Comparison of ENCODE assay signal across 1 cellular context in the genomic region with DNA sequence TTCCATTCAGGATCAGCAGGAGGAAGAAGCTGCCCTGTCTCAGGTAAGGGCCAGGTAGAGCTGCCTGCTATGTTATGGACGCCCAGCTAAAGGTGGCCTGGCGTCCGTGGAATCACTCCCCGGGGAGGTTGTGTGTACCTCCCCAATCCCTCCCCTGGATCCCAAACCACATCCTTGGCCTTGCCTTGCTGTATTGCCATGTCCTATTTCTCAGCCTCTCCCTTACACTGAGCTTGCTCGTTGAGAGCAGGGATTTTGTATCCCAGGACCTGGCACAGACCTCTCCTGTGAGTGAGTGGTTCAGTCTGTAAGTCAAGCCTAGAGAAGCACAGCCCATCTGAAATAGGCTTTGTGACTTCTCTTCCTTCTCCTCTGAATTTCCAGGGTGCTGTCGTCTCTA.
TF ChIP-seq lines count a peak whose summit lies in the region.

No MANE protein-coding gene starts in this region.

TF ChIP-seq in HEK293, 187 proteins besides CTCF, POLR2A, EP300 and RAD21 (continued from another document):
- TF ChIP-seq, protein P1, sequence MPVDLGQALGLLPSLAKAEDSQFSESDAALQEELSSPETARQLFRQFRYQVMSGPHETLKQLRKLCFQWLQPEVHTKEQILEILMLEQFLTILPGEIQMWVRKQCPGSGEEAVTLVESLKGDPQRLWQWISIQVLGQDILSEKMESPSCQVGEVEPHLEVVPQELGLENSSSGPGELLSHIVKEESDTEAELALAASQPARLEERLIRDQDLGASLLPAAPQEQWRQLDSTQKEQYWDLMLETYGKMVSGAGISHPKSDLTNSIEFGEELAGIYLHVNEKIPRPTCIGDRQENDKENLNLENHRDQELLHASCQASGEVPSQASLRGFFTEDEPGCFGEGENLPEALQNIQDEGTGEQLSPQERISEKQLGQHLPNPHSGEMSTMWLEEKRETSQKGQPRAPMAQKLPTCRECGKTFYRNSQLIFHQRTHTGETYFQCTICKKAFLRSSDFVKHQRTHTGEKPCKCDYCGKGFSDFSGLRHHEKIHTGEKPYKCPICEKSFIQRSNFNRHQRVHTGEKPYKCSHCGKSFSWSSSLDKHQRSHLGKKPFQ (tag by site-specific recombination; IDR thresholded peaks at IDR 0.05), result no peak
- TF ChIP-seq, protein P2, sequence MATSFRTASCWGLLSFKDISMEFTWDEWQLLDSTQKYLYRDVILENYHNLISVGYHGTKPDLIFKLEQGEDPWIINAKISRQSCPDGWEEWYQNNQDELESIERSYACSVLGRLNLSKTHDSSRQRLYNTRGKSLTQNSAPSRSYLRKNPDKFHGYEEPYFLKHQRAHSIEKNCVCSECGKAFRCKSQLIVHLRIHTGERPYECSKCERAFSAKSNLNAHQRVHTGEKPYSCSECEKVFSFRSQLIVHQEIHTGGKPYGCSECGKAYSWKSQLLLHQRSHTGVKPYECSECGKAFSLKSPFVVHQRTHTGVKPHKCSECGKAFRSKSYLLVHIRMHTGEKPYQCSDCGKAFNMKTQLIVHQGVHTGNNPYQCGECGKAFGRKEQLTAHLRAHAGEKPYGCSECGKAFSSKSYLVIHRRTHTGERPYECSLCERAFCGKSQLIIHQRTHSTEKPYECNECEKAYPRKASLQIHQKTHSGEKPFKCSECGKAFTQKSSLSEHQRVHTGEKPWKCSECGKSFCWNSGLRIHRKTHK (tag by site-specific recombination; IDR thresholded peaks at IDR 0.05), result no peak
- TF ChIP-seq ZNF48 (tag by site-specific recombination; IDR thresholded peaks at IDR 0.05), result no peak
